ENCODE assay signal across 10 cellular contexts in genomic region chrX:46554942-46555341, GRCh38. TPM values are rescaled to one million over a fixed set of nuclear protein-coding genes. Genes with fewer than 3 reads are reported as not detected.
DNase-seq lines count a peak whose midpoint lies in the region; ATAC-seq and TF ChIP-seq lines count a peak whose summit lies in the region.
"Had no signal": no experiment of that assay in that cellular context is flagged by ENCODE, and none has a peak within 500 bp of the region (broad histone marks: within the 10 kb centered on the region; RNA-seq: fewer than 3 reads in every experiment).

No MANE protein-coding gene starts in this region.

- CTCF ChIA-PET in activated CD8-positive, alpha-beta T cell treated with anti-CD3 and anti-CD28 coated beads for 36 hours (lab: Charles Lee), result interaction anchor here (0.9 to 2.3 kb wide), 3 partner anchors 12 to 236 kb away, joined by 3 to 7 read pairs (median 3); no protein-coding TSS in a partner anchor

- no peaks in the 10 kb centered on the region for H3K36me3 ChIP-seq in MM.1S (replicated peaks; ENCODE audit: insufficient read depth, low read length)
- no peaks in the 10 kb centered on the region for H3K36me3 ChIP-seq in osteoblast (ENCODE audit: insufficient read depth, low read length)
- H3K36me3 ChIP-seq: SJSA1 had no signal

- H3K4me3 Mint-ChIP-seq in endothelial cell (ENCODE audit: unreplicated experiment), result no peak overlapping the region
- H3K4me3 Mint-ChIP-seq in activated CD8-positive, alpha-beta T cell treated with anti-CD3 and anti-CD28 coated beads for 36 hours, result no peak overlapping the region
- H3K4me3 Mint-ChIP-seq: activated T-cell treated with anti-CD3 and anti-CD28 coated beads, Interleukin-2, amount 50 U/mL, for 4 hours had no signal

- H3K27me3 Mint-ChIP-seq in endothelial cell (ENCODE audit: unreplicated experiment), result no peaks in the 10 kb centered on the region
- no peaks in the 10 kb centered on the region for H3K27me3 Mint-ChIP-seq in activated CD8-positive, alpha-beta T cell treated with anti-CD3 and anti-CD28 coated beads for 36 hours

- no peaks in the 10 kb centered on the region for H3K9me3 Mint-ChIP-seq in endothelial cell (ENCODE audit: unreplicated experiment)
- no peaks in the 10 kb centered on the region for H3K9me3 Mint-ChIP-seq in activated CD8-positive, alpha-beta T cell treated with anti-CD3 and anti-CD28 coated beads for 36 hours
- H3K9me3 Mint-ChIP-seq: activated T-cell treated with anti-CD3 and anti-CD28 coated beads, Interleukin-2, amount 50 U/mL, for 4 hours had no signal

- H3K27me3 ChIP-seq in MM.1S (replicated peaks; ENCODE audit: insufficient read depth, low read length) (no peaks in the 10 kb centered on the region), osteoblast (ENCODE audit: insufficient read depth, low read length) (no peaks in the 10 kb centered on the region)
- H3K27me3 ChIP-seq: SJSA1 had no signal

- peak; percentile 34 for DNase-seq in NCI-H1105 treated with DMSO at 0.1 percent for 48 hours (lab: John Stamatoyannopoulos, UW)
- DNase-seq in NCI-H1105 (lab: John Stamatoyannopoulos, UW), result no peak
- DNase-seq in MM.1S, result peak; percentile 10
- DNase-seq in cardiac fibroblast (ENCODE audit: low read depth in 2 of 2), result peak; percentile 57 to 60
- DNase-seq in osteoblast (ENCODE audit: insufficient read length, low spot score, missing footprints), result peak; percentile 92
- no peak for DNase-seq in endothelial cell (ENCODE audit: low spot score)
- DNase-seq in GDM1 (lab: John Stamatoyannopoulos, UW), result no peak
- no peak for DNase-seq in activated CD8-positive, alpha-beta T cell treated with anti-CD3 and anti-CD28 coated beads for 36 hours
- DNase-seq: activated T-cell treated with anti-CD3 and anti-CD28 coated beads, Interleukin-2, amount 50 U/mL, for 4 hours had no signal

- no peaks in the 10 kb centered on the region for H3F3A ChIP-seq in MM.1S (ENCODE audit: insufficient read depth, low read length)

- no peaks in the 10 kb centered on the region for H3K4me1 ChIP-seq in MM.1S (ENCODE audit: low read length)
- peaks cover 3% of the 10 kb centered on the region for H3K4me1 ChIP-seq in osteoblast (ENCODE audit: insufficient read depth, low read length)

- H3K9ac ChIP-seq in MM.1S (ENCODE audit: low read length), result no peak overlapping the region

- TF ChIP-seq CTCF in MM.1S (IDR thresholded peaks at IDR 0.05; ENCODE audit: low read length) (no peak; the same call in 1 of the 2 replicates), cardiac fibroblast (IDR thresholded peaks at IDR 0.05; ENCODE audit: low read depth, low read length) (peak; percentile 30), osteoblast (IDR thresholded peaks at IDR 0.05; ENCODE audit: extremely low read depth, low read depth, low read length) (peak; percentile 42), endothelial cell (IDR thresholded peaks at IDR 0.05; ENCODE audit: unreplicated experiment) (no peak)
- TF ChIP-seq CTCF in activated CD8-positive, alpha-beta T cell treated with anti-CD3 and anti-CD28 coated beads for 36 hours (IDR thresholded peaks at IDR 0.05), result no peak

- H3K27ac ChIP-seq in MM.1S (ENCODE audit: low read length) (no peak overlapping the region), osteoblast (ENCODE audit: low read depth, low read length) (no peak overlapping the region)
- H3K27ac ChIP-seq: SJSA1 had no signal

- no peak for ATAC-seq in activated CD8-positive, alpha-beta T cell treated with anti-CD3 and anti-CD28 coated beads for 36 hours
- ATAC-seq: activated T-cell treated with anti-CD3 and anti-CD28 coated beads, Interleukin-2, amount 50 U/mL, for 4 hours had no signal

- no peak overlapping the region for H3K27ac Mint-ChIP-seq in endothelial cell (ENCODE audit: unreplicated experiment)
- no peak overlapping the region for H3K27ac Mint-ChIP-seq in activated CD8-positive, alpha-beta T cell treated with anti-CD3 and anti-CD28 coated beads for 36 hours

- no peak overlapping the region for H3K4me3 ChIP-seq in MM.1S (ENCODE audit: low read length)
- H3K4me3 ChIP-seq in cardiac fibroblast (replicated peaks in 1 of 2; ENCODE audit: low read depth in 2 of 2, low read length in 2 of 2), result no peak overlapping the region
- H3K4me3 ChIP-seq in osteoblast (ENCODE audit: insufficient read depth, low read length), result no peak overlapping the region
- H3K4me3 ChIP-seq: SJSA1 had no signal

- H3K9me2 ChIP-seq in MM.1S (replicated peaks; ENCODE audit: insufficient read depth, low read length), result no peaks in the 10 kb centered on the region

- intact Hi-C loops in activated CD8-positive, alpha-beta T cell treated with anti-CD3 and anti-CD28 coated beads for 36 hours (cut with micrococcal nuclease), result no loop called here

- H3K79me2 ChIP-seq in MM.1S (ENCODE audit: low read length) (no peaks in the 10 kb centered on the region), osteoblast (ENCODE audit: insufficient read depth, low read length) (peaks cover 3% of the 10 kb centered on the region)

- no peaks in the 10 kb centered on the region for H3K4me1 Mint-ChIP-seq in endothelial cell (ENCODE audit: unreplicated experiment)
- H3K4me1 Mint-ChIP-seq in activated CD8-positive, alpha-beta T cell treated with anti-CD3 and anti-CD28 coated beads for 36 hours (ENCODE audit: low read depth), result no peaks in the 10 kb centered on the region

- H3K36me3 Mint-ChIP-seq in endothelial cell (ENCODE audit: low read depth, unreplicated experiment), result peaks cover 7% of the 10 kb centered on the region
- H3K36me3 Mint-ChIP-seq in activated CD8-positive, alpha-beta T cell treated with anti-CD3 and anti-CD28 coated beads for 36 hours (ENCODE audit: low read depth), result peaks cover 1% of the 10 kb centered on the region

- no peaks in the 10 kb centered on the region for H4K20me1 ChIP-seq in MM.1S (ENCODE audit: insufficient read depth, low read length)
- no peaks in the 10 kb centered on the region for H4K20me1 ChIP-seq in osteoblast (ENCODE audit: insufficient read depth, low read length)

- H3K9me3 ChIP-seq in MM.1S (replicated peaks; ENCODE audit: insufficient read depth, low read length), result no peaks in the 10 kb centered on the region
- H3K9me3 ChIP-seq in osteoblast (ENCODE audit: low read depth, low read length), result no peaks in the 10 kb centered on the region
- H3K9me3 ChIP-seq: SJSA1 had no signal

- no peak overlapping the region for H3K4me2 ChIP-seq in MM.1S (ENCODE audit: low read depth, low read length)
- no peak overlapping the region for H3K4me2 ChIP-seq in osteoblast (ENCODE audit: insufficient read depth, low read length)

- H2AFZ ChIP-seq in MM.1S (ENCODE audit: low read length) (no peak overlapping the region), osteoblast (ENCODE audit: low read length) (no peak overlapping the region)

- POLR2A ChIA-PET in activated CD8-positive, alpha-beta T cell treated with anti-CD3 and anti-CD28 coated beads for 36 hours (lab: Charles Lee), result no interaction called here

RNA-seq across cellular contexts. Expression of gene ZNF674, which starts 9.7 kb away (rescaled TPM):
- total RNA-seq in osteoblast (4.7 and 5.6 TPM in 2 replicates), endothelial cell (ENCODE audit: unreplicated experiment) (7.3 TPM)
- total RNA-seq in activated CD8-positive, alpha-beta T cell treated with anti-CD3 and anti-CD28 coated beads for 36 hours, result 1 to 10 TPM; 1.7 to 2.0 TPM

RNA-seq across cellular contexts. Expression of gene CHST7, which starts 18.6 kb away (rescaled TPM):
- 6.5 and 8.0 TPM in 2 replicates for total RNA-seq in osteoblast
- total RNA-seq in endothelial cell (ENCODE audit: unreplicated experiment), result 54.6 TPM
- 1 to 10 TPM; 2.5 to 2.8 TPM for total RNA-seq in activated CD8-positive, alpha-beta T cell treated with anti-CD3 and anti-CD28 coated beads for 36 hours

Comparison
In these comparisons a context has a peak if more than half of its experiments do, and no peak if none do; other contexts are left out.
1. DNase-seq: peak in NCI-H1105 treated with DMSO at 0.1 percent for 48 hours (single experiment), MM.1S (single experiment), cardiac fibroblast (2 of 2) and osteoblast (single experiment); none in NCI-H1105 (single experiment), endothelial cell (single experiment), GDM1 (single experiment) and activated CD8-positive, alpha-beta T cell treated with anti-CD3 and anti-CD28 coated beads for 36 hours (single experiment).
2. CTCF ChIP-seq: peak in cardiac fibroblast (single experiment) and osteoblast (single experiment); none in MM.1S (single experiment), endothelial cell (single experiment) and activated CD8-positive, alpha-beta T cell treated with anti-CD3 and anti-CD28 coated beads for 36 hours (single experiment).